Comparison of ENCODE assay signal across 9 cellular contexts in the genomic region with DNA sequence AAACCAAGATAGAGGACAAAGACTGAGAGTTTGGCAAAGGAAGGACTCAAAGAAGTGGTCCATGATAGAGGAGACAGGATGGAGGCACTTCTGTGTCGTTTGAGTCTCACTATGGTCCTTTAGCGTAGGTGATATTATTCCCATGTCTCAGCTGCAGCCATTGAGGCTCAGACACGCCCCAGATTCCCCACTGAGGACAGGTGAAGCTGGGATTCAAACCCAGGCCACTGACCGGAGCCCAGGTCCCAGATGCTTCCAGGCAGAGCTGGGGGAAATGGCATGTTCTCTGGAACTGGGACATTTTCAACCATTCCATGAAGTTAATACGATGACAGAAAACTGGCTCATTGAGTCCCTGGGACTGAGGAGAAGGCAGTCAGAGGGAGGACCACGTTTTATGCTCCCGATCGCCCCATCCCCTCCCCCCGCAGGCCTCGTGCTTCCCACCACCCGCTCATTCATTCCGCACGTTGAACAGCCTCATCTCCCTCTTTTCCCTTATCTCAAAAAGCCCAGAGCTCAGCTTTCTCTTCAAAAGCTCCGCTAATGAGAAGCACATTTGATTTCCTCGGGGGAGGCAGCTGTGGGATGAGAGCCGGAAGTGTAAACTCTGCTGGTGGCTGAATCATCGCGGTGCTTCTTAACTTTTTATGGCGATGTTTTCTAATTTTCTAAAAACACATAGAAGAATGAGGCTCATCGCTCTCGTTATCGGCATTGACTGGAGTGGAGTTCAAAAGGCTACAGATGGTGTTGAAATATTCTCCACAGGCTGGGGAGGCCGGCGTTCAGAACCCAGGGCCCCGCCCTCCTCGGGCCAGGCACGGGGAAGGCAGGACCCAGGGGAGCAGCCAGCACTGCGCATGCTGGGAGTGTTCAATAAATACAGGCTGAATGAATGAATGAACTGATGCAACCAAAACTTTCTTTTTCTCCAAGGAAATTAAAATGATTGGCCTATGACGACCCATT.
A peak's percentile ranks its signal among the peaks of the same experiment; 100 is the strongest.
DNase-seq lines count a peak whose midpoint lies in the region; ATAC-seq, FAIRE-seq and TF ChIP-seq lines count a peak whose summit lies in the region.
"Had no signal": no experiment of that assay in that cellular context is flagged by ENCODE, and none has a peak within 500 bp of the region (broad histone marks: within the 10 kb centered on the region; RNA-seq: fewer than 3 reads in every experiment).

No MANE protein-coding gene starts in this region.

- peak overlapping the region; percentile 46; the same call in 1 of the 2 replicates for H3K9ac ChIP-seq in GM12878 (ENCODE audit: control insufficient read depth, insufficient read depth, low read length)

- no peak for TF ChIP-seq RAD21 in GM12878 (IDR thresholded peaks at IDR 0.05; ENCODE audit: insufficient read depth, low read depth, low read length)

- in situ Hi-C loops in GM12878 (cut with MboI), result no loop called here

- H3K4me2 ChIP-seq in GM12878 (ENCODE audit: control insufficient read depth, insufficient read depth), result peak overlapping the region; percentile 82

- SMC1A ChIA-PET in GM12878 (lab: Charles Lee; ENCODE audit: uncharacterized antibody, unreplicated experiment), result no interaction called here

- TF ChIP-seq EP300 in GM12878 (IDR thresholded peaks at IDR 0.05; ENCODE audit: borderline replicate concordance in 1 of 2, control insufficient read depth in 1 of 2, low read depth in 2 of 2, low read length in 2 of 2), result no peak

- no peak for TF ChIP-seq CTCF in GM12878 (IDR thresholded peaks at IDR 0.05 in 2 of 3, conservative IDR thresholded peaks at IDR 0.05 in 1 of 3; ENCODE audit: control insufficient read depth in 2 of 3, extremely low read depth in 1 of 3, insufficient read depth in 1 of 3, low read depth in 3 of 3, low read length in 3 of 3)

- H4K20me1 ChIP-seq in GM12878 (ENCODE audit: control insufficient read depth, insufficient read depth), result no peaks in the 10 kb centered on the region

- ATAC-seq in HG03432 (IDR thresholded peaks at IDR 0.05; ENCODE audit: unreplicated experiment), result peak; percentile 84
- peak; percentile 65 for ATAC-seq in GM12878

- peak overlapping the region; percentile 84 for H2AFZ ChIP-seq in GM12878 (ENCODE audit: control insufficient read depth, low read depth, low read length)

- no peaks in the 10 kb centered on the region; the same call in 2 of the 3 replicates for H3K9me3 ChIP-seq in GM12878 (replicated peaks; ENCODE audit: control insufficient read depth, insufficient read depth, low read length)

- peak overlapping the region; percentile 50 for H3K4me3 ChIP-seq in GM12878

- RAD21 ChIA-PET in GM12878 (lab: Charles Lee; ENCODE audit: unreplicated experiment), result no interaction called here

- no peak overlapping the region for H3K27ac ChIP-seq in GM12878 (ENCODE audit: control insufficient read depth, insufficient read depth)
- H3K27ac ChIP-seq: 22Rv1 had no signal

- 23% methylated on average over 29 of the region's 29 CpGs for WGBS in GM12878 (ENCODE audit: insufficient coverage, insufficient replicate concordance, low lambda C conversion rate, missing lambda C conversion rate)

- H3K79me2 ChIP-seq in GM12878 (ENCODE audit: control insufficient read depth, insufficient read depth, low read length), result no peaks in the 10 kb centered on the region

- POLR2A ChIA-PET in GM12878 (lab: Charles Lee), result no interaction called here

- intact Hi-C loops in GM12878 (cut with micrococcal nuclease; ENCODE audit: unreplicated experiment), result no loop called here

- peak; percentile 85 for FAIRE-seq in GM12878 (lab: Jason Lieb, UNC)

- H3K27me3 ChIP-seq in GM12878 (replicated peaks in 1 of 2; ENCODE audit: control insufficient read depth in 2 of 2, insufficient read depth in 2 of 2, low read length in 1 of 2), result no peaks in the 10 kb centered on the region

- H3K36me3 ChIP-seq in GM12878 (ENCODE audit: control insufficient read depth in 2 of 2, insufficient read depth in 2 of 2, low read length in 1 of 2), result no peaks in the 10 kb centered on the region

- no peak for TF ChIP-seq POLR2A in GM12878 (IDR thresholded peaks at IDR 0.05; ENCODE audit: low read depth, low read length)

- no TSS peak for BruUV-seq in GM12878 (replicated peaks; lab: Mats Ljungman, UMichigan)

- no peaks in the 10 kb centered on the region for H3K4me1 ChIP-seq in GM12878 (ENCODE audit: control insufficient read depth, insufficient read depth, low read length)

- DNase-seq in DMS79 treated with DMSO at 0.1 percent for 48 hours (lab: John Stamatoyannopoulos, UW) (peak; percentile 57), DMS79 (lab: John Stamatoyannopoulos, UW) (no peak), SHP77 treated with DMSO at 0.1 percent for 48 hours (lab: John Stamatoyannopoulos, UW) (peak; percentile 54), GM12878 (ENCODE audit: low read depth, low spot score) (no peak), kidney glomerular epithelial cell (lab: John Stamatoyannopoulos, UW) (peak; percentile 63), COR-L47 (lab: John Stamatoyannopoulos, UW) (no peak)
- peak; percentile 41 for DNase-seq in stimulated activated CD4-positive, alpha-beta T cell treated with anti-CD3 and anti-CD28 coated beads, Interleukin-1b, Interleukin-23, amount 100 ng/mL, for 48 hours

- CTCF ChIA-PET in GM12878 (lab: Yijun Ruan, JAX), result no interaction called here

TF ChIP-seq in GM12878, 131 proteins besides CTCF, POLR2A, EP300 and RAD21:
- 0 out of 4 replicates have a peak, but pooled peaks of 1 of the 2 experiments have one; percentile 7 for TF ChIP-seq BHLHE40 (IDR thresholded peaks at IDR 0.05; ENCODE audit: borderline replicate concordance in 1 of 2, low read depth in 2 of 2, low read length in 1 of 2)
- TF ChIP-seq ZNF24 (IDR thresholded peaks at IDR 0.05), result peak; percentile 88
- TF ChIP-seq HDAC6 (IDR thresholded peaks at IDR 0.05; ENCODE audit: unreplicated experiment), result no peak
- TF ChIP-seq, protein P1, sequence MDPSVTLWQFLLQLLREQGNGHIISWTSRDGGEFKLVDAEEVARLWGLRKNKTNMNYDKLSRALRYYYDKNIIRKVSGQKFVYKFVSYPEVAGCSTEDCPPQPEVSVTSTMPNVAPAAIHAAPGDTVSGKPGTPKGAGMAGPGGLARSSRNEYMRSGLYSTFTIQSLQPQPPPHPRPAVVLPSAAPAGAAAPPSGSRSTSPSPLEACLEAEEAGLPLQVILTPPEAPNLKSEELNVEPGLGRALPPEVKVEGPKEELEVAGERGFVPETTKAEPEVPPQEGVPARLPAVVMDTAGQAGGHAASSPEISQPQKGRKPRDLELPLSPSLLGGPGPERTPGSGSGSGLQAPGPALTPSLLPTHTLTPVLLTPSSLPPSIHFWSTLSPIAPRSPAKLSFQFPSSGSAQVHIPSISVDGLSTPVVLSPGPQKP (IDR thresholded peaks at IDR 0.05; ENCODE audit: low read depth, low read length), result 0 out of 2 replicates have a peak, but pooled peaks have one; percentile 36
- TF ChIP-seq EED (IDR thresholded peaks at IDR 0.05; ENCODE audit: low read depth), result no peak
- TF ChIP-seq NBN (IDR thresholded peaks at IDR 0.05), result no peak
- no peak for TF ChIP-seq STAT3 (IDR thresholded peaks at IDR 0.05; ENCODE audit: low read depth, low read length)
- TF ChIP-seq PRDM15 (CRISPR knock-in tag; IDR thresholded peaks at IDR 0.05), result no peak
- TF ChIP-seq TCF12 (IDR thresholded peaks at IDR 0.05; ENCODE audit: low read depth, low read length), result no peak

Comparison
In these comparisons a context has a peak if more than half of its experiments do, and no peak if none do; other contexts are left out.
1. DNase-seq: peak in DMS79 treated with DMSO at 0.1 percent for 48 hours (single experiment), SHP77 treated with DMSO at 0.1 percent for 48 hours (single experiment), kidney glomerular epithelial cell (single experiment) and stimulated activated CD4-positive, alpha-beta T cell treated with anti-CD3 and anti-CD28 coated beads, Interleukin-1b, Interleukin-23, amount 100 ng/mL, for 48 hours (single experiment); none in DMS79 (single experiment), GM12878 (single experiment) and COR-L47 (single experiment).